Comparison of ENCODE assay signal across 19 cellular contexts in genomic region chr17:27463235-27463677, GRCh38. TPM values are rescaled to one million over a fixed set of nuclear protein-coding genes. Genes with fewer than 3 reads are reported as not detected.
DNase-seq lines count a peak whose midpoint lies in the region; ATAC-seq and TF ChIP-seq lines count a peak whose summit lies in the region.
"Had no signal": no experiment of that assay in that cellular context is flagged by ENCODE, and none has a peak within 500 bp of the region (broad histone marks: within the 10 kb centered on the region; RNA-seq: fewer than 3 reads in every experiment).

No MANE protein-coding gene starts in this region.

- H3K36me3 Mint-ChIP-seq in T-helper 2 cell treated with Interferon-gamma antibody and Interleukin-4, amounts not matched to agents 5 μg/mL and 100 μg/mL, for 36 hours (ENCODE audit: low read depth), result no peaks in the 10 kb centered on the region
- H3K36me3 Mint-ChIP-seq in activated naive CD8-positive, alpha-beta T cell treated with anti-CD3 and anti-CD28 coated beads, Interleukin-2, amount 50 U/mL, for 24 hours (ENCODE audit: low read depth), result peaks cover 5% of the 10 kb centered on the region
- H3K36me3 Mint-ChIP-seq: CD8-positive, alpha-beta T cell; IgD-negative memory B cell had no signal

- no peak overlapping the region for H3K4ac ChIP-seq in mesendoderm (ENCODE audit: low read depth, low read length)

- ATAC-seq in GM19351 (IDR thresholded peaks at IDR 0.05; ENCODE audit: unreplicated experiment) (peak; percentile 33), HG02678 (IDR thresholded peaks at IDR 0.05; ENCODE audit: unreplicated experiment) (no peak), HG03378 (IDR thresholded peaks at IDR 0.05; ENCODE audit: unreplicated experiment) (no peak)
- ATAC-seq in activated naive CD8-positive, alpha-beta T cell treated with anti-CD3 and anti-CD28 coated beads, Interleukin-2, amount 50 U/mL, for 24 hours, result no peak
- ATAC-seq: CD8-positive, alpha-beta T cell; upper lobe of right lung had no signal

- no peak overlapping the region for H2BK120ac ChIP-seq in mesendoderm (ENCODE audit: low read depth, low read length)

- WGBS in mesendoderm (ENCODE audit: extremely low coverage, insufficient coverage, low lambda C conversion rate), result no CpG with 5 or more reads among the region's 4 CpGs

- no peaks in the 10 kb centered on the region for H3K36me3 ChIP-seq in mesendoderm (ENCODE audit: control insufficient read depth, insufficient read depth, low read length)
- H3K36me3 ChIP-seq: right lobe of liver, upper lobe of right lung had no signal

- H2AK5ac ChIP-seq in mesendoderm (ENCODE audit: low read length), result no peak overlapping the region

- H3K79me1 ChIP-seq in mesendoderm (ENCODE audit: low read length), result peaks cover 25% of the 10 kb centered on the region

- H3K4me3 Mint-ChIP-seq in T-helper 2 cell treated with Interferon-gamma antibody and Interleukin-4, amounts not matched to agents 5 μg/mL and 100 μg/mL, for 36 hours, result peak overlapping the region; percentile 31
- peak overlapping the region; percentile 25 for H3K4me3 Mint-ChIP-seq in activated naive CD8-positive, alpha-beta T cell treated with anti-CD3 and anti-CD28 coated beads, Interleukin-2, amount 50 U/mL, for 24 hours
- H3K4me3 Mint-ChIP-seq: CD8-positive, alpha-beta T cell had no signal

- H3K27me3 Mint-ChIP-seq in T-helper 2 cell treated with Interferon-gamma antibody and Interleukin-4, amounts not matched to agents 5 μg/mL and 100 μg/mL, for 36 hours (ENCODE audit: low read depth), result no peaks in the 10 kb centered on the region
- no peaks in the 10 kb centered on the region for H3K27me3 Mint-ChIP-seq in activated naive CD8-positive, alpha-beta T cell treated with anti-CD3 and anti-CD28 coated beads, Interleukin-2, amount 50 U/mL, for 24 hours
- H3K27me3 Mint-ChIP-seq: IgD-negative memory B cell had no signal

- POLR2A ChIA-PET in RWPE1 (lab: Yijun Ruan, JAX; ENCODE audit: low non-redundant PET), result no interaction called here

- no peak for TF ChIP-seq CTCF in RWPE1 (conservative IDR thresholded peaks at IDR 0.05; ENCODE audit: low read depth)

- no peak overlapping the region for H3K23ac ChIP-seq in mesendoderm (ENCODE audit: low read length)

- H3K4me1 Mint-ChIP-seq in T-helper 2 cell treated with Interferon-gamma antibody and Interleukin-4, amounts not matched to agents 5 μg/mL and 100 μg/mL, for 36 hours (ENCODE audit: low read depth), result peaks cover 67% of the 10 kb centered on the region
- H3K4me1 Mint-ChIP-seq in activated naive CD8-positive, alpha-beta T cell treated with anti-CD3 and anti-CD28 coated beads, Interleukin-2, amount 50 U/mL, for 24 hours, result peaks cover 88% of the 10 kb centered on the region

- peak overlapping the region; percentile 20 for H3K18ac ChIP-seq in mesendoderm (ENCODE audit: low read length)

- H3K9ac ChIP-seq in mesendoderm (ENCODE audit: low read length), result no peak overlapping the region

- H3K27me3 ChIP-seq in mesendoderm (ENCODE audit: insufficient read depth, low read length, poor library complexity), result no peaks in the 10 kb centered on the region
- H3K27me3 ChIP-seq: right lobe of liver, upper lobe of right lung had no signal

- no peak overlapping the region for H2BK15ac ChIP-seq in mesendoderm (replicated peaks; ENCODE audit: low read depth)

- H4K8ac ChIP-seq in mesendoderm (ENCODE audit: low read depth, low read length), result no peak overlapping the region

- H3K4me3 ChIP-seq in mesendoderm (ENCODE audit: low read length), result no peak overlapping the region
- H3K4me3 ChIP-seq: right lobe of liver, upper lobe of right lung had no signal

- H3K27ac Mint-ChIP-seq in T-helper 2 cell treated with Interferon-gamma antibody and Interleukin-4, amounts not matched to agents 5 μg/mL and 100 μg/mL, for 36 hours, result no peak overlapping the region
- H3K27ac Mint-ChIP-seq in activated naive CD8-positive, alpha-beta T cell treated with anti-CD3 and anti-CD28 coated beads, Interleukin-2, amount 50 U/mL, for 24 hours, result peak overlapping the region; percentile 59
- H3K27ac Mint-ChIP-seq: CD8-positive, alpha-beta T cell had no signal

- H3K4me2 ChIP-seq in mesendoderm (ENCODE audit: low read length), result no peak overlapping the region

- H4K5ac ChIP-seq in mesendoderm (ENCODE audit: low read length), result no peak overlapping the region

- H3K9me3 Mint-ChIP-seq in T-helper 2 cell treated with Interferon-gamma antibody and Interleukin-4, amounts not matched to agents 5 μg/mL and 100 μg/mL, for 36 hours, result no peaks in the 10 kb centered on the region
- H3K9me3 Mint-ChIP-seq in activated naive CD8-positive, alpha-beta T cell treated with anti-CD3 and anti-CD28 coated beads, Interleukin-2, amount 50 U/mL, for 24 hours, result no peaks in the 10 kb centered on the region
- H3K9me3 Mint-ChIP-seq: CD8-positive, alpha-beta T cell; IgD-negative memory B cell had no signal

- no peak for DNase-seq in T-helper 2 cell treated with Interferon-gamma antibody and Interleukin-4, amounts not matched to agents 5 μg/mL and 100 μg/mL, for 36 hours (ENCODE audit: low spot score)
- DNase-seq in T-helper 2 cell (no peak), mesendoderm (no peak), RWPE1 (ENCODE audit: low spot score) (no peak)
- DNase-seq in activated naive CD8-positive, alpha-beta T cell treated with anti-CD3 and anti-CD28 coated beads, Interleukin-2, amount 50 U/mL, for 24 hours, result no peak
- DNase-seq: 8988T; activated effector memory CD4-positive, alpha-beta T cell treated with Interleukin-2 at 50 U/mL for 16 hours; CD8-positive, alpha-beta T cell; GOT3; mammary epithelial cell; NCI-H1417; NCI-H226; right lobe of liver; stimulated activated CD4-positive, alpha-beta T cell treated with anti-CD3 and anti-CD28 coated beads, Interleukin-2, amount 100 ng/mL, for 48 hours; upper lobe of right lung had no signal

- CTCF ChIA-PET in RWPE1 (lab: Yijun Ruan, JAX), result no interaction called here

- no peak overlapping the region for H2BK5ac ChIP-seq in mesendoderm (ENCODE audit: low read length)

- peaks cover 71% of the 10 kb centered on the region for H3K79me2 ChIP-seq in mesendoderm (ENCODE audit: control insufficient read depth, insufficient read depth, low read length)

- peaks cover 14% of the 10 kb centered on the region for H3K4me1 ChIP-seq in mesendoderm (ENCODE audit: control insufficient read depth, low read depth, low read length)

- H3K56ac ChIP-seq in mesendoderm (ENCODE audit: low read length), result no peak overlapping the region

- H3K27ac ChIP-seq in mesendoderm (ENCODE audit: low read depth, low read length) (no peak overlapping the region), RWPE1 (no peak overlapping the region)
- H3K27ac ChIP-seq: right lobe of liver, upper lobe of right lung had no signal

RNA-seq across cellular contexts. Expression of gene KSR1, which starts 7.0 kb away (rescaled TPM):
- 36.6 TPM for polyA plus RNA-seq in mesendoderm (2013, experiment 1 of 2)
- polyA plus RNA-seq in mesendoderm (2013, experiment 2 of 2), result 34.5 TPM
